1 cellular context compared by ENCODE assay signal in genomic region chr10:94285271-94285670, GRCh38.
TF ChIP-seq lines count a peak whose summit lies in the region.

No MANE protein-coding gene starts in this region.

TF ChIP-seq in H1, 55 proteins besides CTCF, POLR2A, EP300 and RAD21:
- TF ChIP-seq SP2 (IDR thresholded peaks at IDR 0.05; ENCODE audit: low read length) (no peak), CBX5 (IDR thresholded peaks at IDR 0.05; ENCODE audit: low read depth, low read length) (no peak), KDM5A (IDR thresholded peaks at IDR 0.05; ENCODE audit: low read length) (no peak), YY1 (IDR thresholded peaks at IDR 0.05; ENCODE audit: low read depth, low read length) (no peak), HDAC2 (IDR thresholded peaks at IDR 0.05; ENCODE audit: borderline replicate concordance in 1 of 2, low read depth in 2 of 2, low read length in 2 of 2) (no peak), POU5F1 (IDR thresholded peaks at IDR 0.05; ENCODE audit: low read depth, low read length) (no peak), USF2 (IDR thresholded peaks at IDR 0.05; ENCODE audit: low read length) (no peak), POLR2AphosphoS5 (IDR thresholded peaks at IDR 0.05; ENCODE audit: low read depth, low read length) (no peak), SUZ12 (IDR thresholded peaks at IDR 0.05; ENCODE audit: low read length) (no peak), EZH2 (IDR thresholded peaks at IDR 0.05; ENCODE audit: low read depth, low read length, severe bottlenecking) (no peak), ATF2 (IDR thresholded peaks at IDR 0.05; ENCODE audit: low read length) (no peak), GTF2F1 (IDR thresholded peaks at IDR 0.05; ENCODE audit: borderline replicate concordance, low read depth, low read length) (no peak), PHF8 (conservative IDR thresholded peaks at IDR 0.05; ENCODE audit: low read depth, low read length) (no peak), BACH1 (IDR thresholded peaks at IDR 0.05; ENCODE audit: low read length) (no peak)
TF ChIP-seq in H1: peak in this region for 0.
